Comparison of ENCODE assay signal across 8 cellular contexts in genomic region chr12:93571854-93572711, GRCh38. TPM values are rescaled to one million over a fixed set of nuclear protein-coding genes. Genes with fewer than 3 reads are reported as not detected.
DNase-seq lines count a peak whose midpoint lies in the region; ATAC-seq lines count a peak whose summit lies in the region.

TSS of gene SOCS2 (plus strand) at chr12:93572675. CDS start at chr12:93572898, 223 bp downstream.

- H3K27ac Mint-ChIP-seq in T-helper 1 cell treated with Interleukin-12 subunit alpha and Interleukin-12 subunit beta and Interleukin-4 antibody, amounts not matched to agents 30 μg/mL and 1 μg/mL, for 36 hours: peak within 1 kb of the TSS; percentile 90

- H3K27ac ChIP-seq in layer of hippocampus (ENCODE audit: low read depth, low read length): peak within 1 kb of the TSS; percentile 53

- peak within 1 kb of the TSS; percentile 91 for H3K4me3 Mint-ChIP-seq in T-helper 1 cell treated with Interleukin-12 subunit alpha and Interleukin-12 subunit beta and Interleukin-4 antibody, amounts not matched to agents 30 μg/mL and 1 μg/mL, for 36 hours

- H3K27me3 Mint-ChIP-seq in T-helper 1 cell treated with Interleukin-12 subunit alpha and Interleukin-12 subunit beta and Interleukin-4 antibody, amounts not matched to agents 30 μg/mL and 1 μg/mL, for 36 hours (ENCODE audit: low read depth): peaks cover 8% of the 10 kb centered on the region

- peak; percentile 9 for ATAC-seq in HG03159 (IDR thresholded peaks at IDR 0.05; ENCODE audit: unreplicated experiment)
- ATAC-seq in HG03442 (IDR thresholded peaks at IDR 0.05; ENCODE audit: unreplicated experiment): no peak
- ATAC-seq in HG02884 (IDR thresholded peaks at IDR 0.05; ENCODE audit: unreplicated experiment): no peak

- H3K27me3 ChIP-seq in layer of hippocampus (ENCODE audit: control insufficient read depth, insufficient read depth, low read length): peaks cover 5% of the 10 kb centered on the region

- no peaks in the 10 kb centered on the region for H3K9me3 Mint-ChIP-seq in T-helper 1 cell treated with Interleukin-12 subunit alpha and Interleukin-12 subunit beta and Interleukin-4 antibody, amounts not matched to agents 30 μg/mL and 1 μg/mL, for 36 hours

- H3K4me1 Mint-ChIP-seq in T-helper 1 cell treated with Interleukin-12 subunit alpha and Interleukin-12 subunit beta and Interleukin-4 antibody, amounts not matched to agents 30 μg/mL and 1 μg/mL, for 36 hours (ENCODE audit: low read depth): peaks cover 34% of the 10 kb centered on the region

- H3K36me3 Mint-ChIP-seq in T-helper 1 cell treated with Interleukin-12 subunit alpha and Interleukin-12 subunit beta and Interleukin-4 antibody, amounts not matched to agents 30 μg/mL and 1 μg/mL, for 36 hours (ENCODE audit: low read depth): peaks cover 39% of the 10 kb centered on the region

- peak; percentile 63 for DNase-seq in Daoy (ENCODE audit: low read depth)
- DNase-seq in central memory CD4-positive, alpha-beta T cell: peak; percentile 33
- DNase-seq in stimulated activated CD4-positive, alpha-beta T cell treated with anti-CD3 and anti-CD28 coated beads, Interleukin-2, amount 100 ng/mL, for 48 hours: peak; percentile 7 to 20

RNA-seq across cellular contexts. Expression of gene SOCS2, which starts in this region (rescaled TPM):
- total RNA-seq in Daoy (2014; rRNA removed; shearing (Covaris generic)): 20.2 and 38.9 TPM in 2 replicates
